8 cellular contexts compared by ENCODE assay signal in the genomic region with DNA sequence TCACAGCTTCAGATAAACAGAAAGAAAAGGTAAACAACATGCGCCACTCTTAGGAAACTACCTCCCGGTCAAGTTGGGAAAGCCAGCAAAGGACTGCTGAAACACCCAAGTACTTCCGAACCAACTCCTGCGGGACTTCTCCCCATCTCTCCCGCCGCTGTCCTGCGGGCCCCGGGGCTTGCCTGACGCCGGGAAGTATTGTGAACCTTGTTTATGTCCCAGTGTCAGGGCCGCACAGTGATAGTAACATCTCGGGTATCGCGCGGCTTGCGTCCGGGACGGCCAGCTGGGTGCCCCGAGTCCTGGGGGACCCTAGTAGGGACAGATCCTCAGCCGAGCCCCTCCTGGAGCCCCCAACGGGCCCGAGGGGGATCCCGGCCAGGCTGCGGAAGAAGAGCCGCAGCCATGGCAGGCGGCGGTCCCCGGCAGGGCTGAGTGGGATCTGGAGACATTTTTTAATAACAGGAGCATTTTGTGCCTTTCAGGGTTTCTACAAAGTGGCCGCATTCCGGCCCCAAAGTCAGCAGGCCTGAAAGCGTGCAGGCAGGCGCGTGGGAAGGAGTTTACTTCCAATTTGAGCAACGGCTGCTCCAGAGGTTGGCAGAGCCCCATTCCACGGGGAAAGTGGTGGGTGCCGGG. TPM values are rescaled to one million over a fixed set of nuclear protein-coding genes. Genes with fewer than 3 reads are reported as not detected.
DNase-seq lines count a peak whose midpoint lies in the region; ATAC-seq and TF ChIP-seq lines count a peak whose summit lies in the region.

No MANE protein-coding gene starts in this region.

- no peak for TF ChIP-seq POLR2A in ovary (IDR thresholded peaks at IDR 0.05)

- no peaks in the 10 kb centered on the region for H3K36me3 Mint-ChIP-seq in glutamatergic neuron (ENCODE audit: unreplicated experiment)

- TF ChIP-seq EP300 in ovary (IDR thresholded peaks at IDR 0.05): no peak

- peaks cover 3% of the 10 kb centered on the region for H3K9me3 Mint-ChIP-seq in glutamatergic neuron (ENCODE audit: unreplicated experiment)

- peak overlapping the region; percentile 97 for H3K4me3 Mint-ChIP-seq in glutamatergic neuron (ENCODE audit: unreplicated experiment)

- H3K27ac ChIP-seq in Panc1 (ENCODE audit: low read length): peak overlapping the region; percentile 90
- peak overlapping the region; percentile 94 to 97 for H3K27ac ChIP-seq in ovary

- H3K27ac Mint-ChIP-seq in glutamatergic neuron (ENCODE audit: unreplicated experiment): peak overlapping the region; percentile 79

- peaks cover 6% of the 10 kb centered on the region; the same call in 1 of the 2 replicates for H3K4me1 ChIP-seq in Panc1 (ENCODE audit: control insufficient read depth, insufficient read depth, low read length)
- peaks cover 2% of the 10 kb centered on the region for H3K4me1 ChIP-seq in ovary (ENCODE audit: insufficient read depth)

- H3K36me3 ChIP-seq in Panc1 (ENCODE audit: control insufficient read depth, insufficient read depth, low read length) (peaks cover 7% of the 10 kb centered on the region), ovary (no peaks in the 10 kb centered on the region)

- peak; percentile 26 to 56 for DNase-seq in NOMO-1 (lab: John Stamatoyannopoulos, UW; ENCODE audit: unreplicated experiment in 2 of 2)
- DNase-seq in NOMO-1 treated with dmso at 0.1 percent for 144 hours (lab: John Stamatoyannopoulos, UW; ENCODE audit: unreplicated experiment): no peak
- no peak for DNase-seq in Panc1 (ENCODE audit: low read depth, low spot score)
- peak; percentile 29 for DNase-seq in activated naive CD4-positive, alpha-beta T cell treated with anti-CD3 and anti-CD28 coated beads, Interleukin-2, amount 50 U/mL, for 16 hours
- peak; percentile 70 for DNase-seq in glutamatergic neuron
- DNase-seq in ovary: peak; percentile 63 to 77 (median 69)

- H3K4me1 Mint-ChIP-seq in glutamatergic neuron (ENCODE audit: low read depth, unreplicated experiment): peaks cover 3% of the 10 kb centered on the region

- peaks cover 2% of the 10 kb centered on the region for H3K27me3 Mint-ChIP-seq in glutamatergic neuron (ENCODE audit: unreplicated experiment)

- CTCF ChIA-PET in Panc1 (lab: Charles Lee): no interaction called here

- H3K27me3 ChIP-seq in Panc1 (ENCODE audit: control insufficient read depth, insufficient read depth, low read length) (no peaks in the 10 kb centered on the region), ovary (no peaks in the 10 kb centered on the region)

- H3K4me3 ChIP-seq in Panc1 (ENCODE audit: low read depth in 2 of 2, low read length in 2 of 2) (peak overlapping the region; percentile 83 to 85), ovary (peak overlapping the region; percentile 95)

- BruUV-seq in Panc1 (replicated peaks; lab: Mats Ljungman, UMichigan): no TSS peak

- WGBS in ovary, 3 donors: 0 to 1% (median 0%) methylated on average over 35 to 36 of the region's 36 CpGs

- intact Hi-C loops in Panc1 (cut with micrococcal nuclease; ENCODE audit: unreplicated experiment) (no loop called here), ovary (cut with DNase I) (no loop called here)

- TF ChIP-seq CTCF in Panc1 (IDR thresholded peaks at IDR 0.05): no peak
- TF ChIP-seq CTCF in glutamatergic neuron (IDR thresholded peaks at IDR 0.05; ENCODE audit: partially characterized antibody, unreplicated experiment): no peak
- no peak for TF ChIP-seq CTCF in ovary (IDR thresholded peaks at IDR 0.05)

- POLR2A ChIA-PET in Panc1 (lab: Charles Lee): interaction anchor here (1.3 to 1.4 kb wide), 2 partner anchors 101 to 121 kb away, joined by 6 to 12 read pairs; partner anchors contain the start of gene RNU5B-1

- H3K9me3 ChIP-seq in Panc1 (ENCODE audit: control insufficient read depth, insufficient read depth, low read depth, low read length) (no peaks in the 10 kb centered on the region), ovary (no peaks in the 10 kb centered on the region)

- in situ Hi-C loops in Panc1 (cut with HindIII; ENCODE audit: low pct_unique_long_range_greater_than_20kb, low sequenced_read_pairs): no loop called here

- ATAC-seq in HG03108 (IDR thresholded peaks at IDR 0.05; ENCODE audit: unreplicated experiment) (peak; percentile 30), Panc1 (peak; percentile 60), GM21381 (IDR thresholded peaks at IDR 0.05; ENCODE audit: unreplicated experiment) (no peak)

RNA-seq across cellular contexts. Expression of gene CLPX, which starts 0.7 kb away (rescaled TPM):
- total RNA-seq in Panc1 (2021; ENCODE audit: unreplicated experiment) (49.9 TPM), glutamatergic neuron (ENCODE audit: unreplicated experiment) (28.6 TPM), ovary (10 to 100 TPM; 37.1 to 44.2 (median 41.1) TPM)
- polyA plus RNA-seq in Panc1 (2012; ENCODE audit: insufficient read length): 32.3 TPM
- polyA plus RNA-seq in ovary: 10 to 100 TPM; 19.0 to 44.4 TPM

RNA-seq across cellular contexts. Expression of gene CILP, which starts 26.8 kb away (rescaled TPM):
- total RNA-seq in Panc1 (2021; ENCODE audit: unreplicated experiment) (0.08 TPM), glutamatergic neuron (ENCODE audit: unreplicated experiment) (0.12 TPM), ovary (10 to 100 TPM in 3 of 7 donors, 1 to 10 TPM in 4; 1.2 to 24.3 (median 4.6) TPM)
- polyA plus RNA-seq in Panc1 (2012; ENCODE audit: insufficient read length): 0.06 TPM
- polyA plus RNA-seq in ovary: 10 to 100 TPM in 1 of 2 donors, 1 to 10 TPM in 1; 1.6 to 34.1 TPM

RNA-seq across cellular contexts. Expression of gene PDCD7, which starts 50.8 kb away (rescaled TPM):
- total RNA-seq in Panc1 (2021; ENCODE audit: unreplicated experiment) (19.7 TPM), glutamatergic neuron (ENCODE audit: unreplicated experiment) (13.6 TPM), ovary (10 to 100 TPM; 23.2 to 41.1 (median 32.8) TPM)
- 15.4 TPM for polyA plus RNA-seq in Panc1 (2012; ENCODE audit: insufficient read length)
- polyA plus RNA-seq in ovary: 10 to 100 TPM; 16.4 to 29.8 TPM

Comparison
In these comparisons a context has a peak if more than half of its experiments do, and no peak if none do; other contexts are left out.
1. DNase-seq: peak in NOMO-1 (2 of 2), activated naive CD4-positive, alpha-beta T cell treated with anti-CD3 and anti-CD28 coated beads, Interleukin-2, amount 50 U/mL, for 16 hours (single experiment), glutamatergic neuron (single experiment) and ovary (5 of 5); none in NOMO-1 treated with dmso at 0.1 percent for 144 hours (single experiment) and Panc1 (single experiment).